Comparison of ENCODE assay signal across 8 cellular contexts in genomic region chr12:131829351-131829794, GRCh38. TPM values are rescaled to one million over a fixed set of nuclear protein-coding genes. Genes with fewer than 3 reads are reported as not detected.
DNase-seq lines count a peak whose midpoint lies in the region; ATAC-seq and TF ChIP-seq lines count a peak whose summit lies in the region.

No MANE protein-coding gene starts in this region.

- intact Hi-C loops in activated naive CD4-positive, alpha-beta T cell treated with anti-CD3 and anti-CD28 coated beads for 36 hours (cut with micrococcal nuclease) = no loop called here
- intact Hi-C loops in stomach (cut with DNase I; ENCODE audit: low total_unique reads) (no loop called here), thyroid gland (cut with DNase I) (no loop called here)

- H3K4me3 ChIP-seq in iPS-18a (ENCODE audit: low read length) (peak overlapping the region; percentile 73), stomach (peak overlapping the region; percentile 43 to 59 (median 54)), thyroid gland (replicated peaks in 1 of 3) (peak overlapping the region in 1 of 3 donors; percentile 30)

- H3K27ac ChIP-seq in iPS-18a (ENCODE audit: low read length) = no peak overlapping the region
- peak overlapping the region in 2 of 5 donors; percentile 46 to 76 for H3K27ac ChIP-seq in stomach
- H3K27ac ChIP-seq in thyroid gland = no peak overlapping the region

- CTCF ChIA-PET in activated naive CD4-positive, alpha-beta T cell treated with anti-CD3 and anti-CD28 coated beads for 36 hours (lab: Charles Lee) = no interaction called here

- H3K36me3 ChIP-seq in iPS-18a (ENCODE audit: control insufficient read depth, low read depth, low read length) = no peaks in the 10 kb centered on the region
- H3K36me3 ChIP-seq in stomach = no peaks in the 10 kb centered on the region
- H3K36me3 ChIP-seq in thyroid gland = no peaks in the 10 kb centered on the region

- H3K9me3 Mint-ChIP-seq in activated naive CD4-positive, alpha-beta T cell treated with anti-CD3 and anti-CD28 coated beads for 36 hours = no peaks in the 10 kb centered on the region
- no peaks in the 10 kb centered on the region for H3K9me3 Mint-ChIP-seq in activated naive CD8-positive, alpha-beta T cell treated with anti-CD3 and anti-CD28 coated beads for 36 hours

- H3K27me3 Mint-ChIP-seq in activated naive CD4-positive, alpha-beta T cell treated with anti-CD3 and anti-CD28 coated beads for 36 hours (ENCODE audit: low read depth) = peaks cover 47% of the 10 kb centered on the region
- peaks cover 68% of the 10 kb centered on the region for H3K27me3 Mint-ChIP-seq in activated naive CD8-positive, alpha-beta T cell treated with anti-CD3 and anti-CD28 coated beads for 36 hours

- H3K4me1 ChIP-seq in iPS-18a (ENCODE audit: control insufficient read depth, low read depth, low read length) (no peaks in the 10 kb centered on the region), stomach (peaks cover 35 to 55% (median 46%) of the 10 kb centered on the region in 4 donors), thyroid gland (peaks cover 19 to 35% of the 10 kb centered on the region in 2 donors)

- no peak for ATAC-seq in GM21786 (IDR thresholded peaks at IDR 0.05; ENCODE audit: unreplicated experiment)

- TF ChIP-seq EP300 in stomach (IDR thresholded peaks at IDR 0.05) = no peak

- peak overlapping the region; percentile 39 for H3K9ac ChIP-seq in iPS-18a (ENCODE audit: low read length)

- no peaks in the 10 kb centered on the region for H3K36me3 Mint-ChIP-seq in activated naive CD4-positive, alpha-beta T cell treated with anti-CD3 and anti-CD28 coated beads for 36 hours (ENCODE audit: low read depth)
- H3K36me3 Mint-ChIP-seq in activated naive CD8-positive, alpha-beta T cell treated with anti-CD3 and anti-CD28 coated beads for 36 hours = no peaks in the 10 kb centered on the region

- no peak overlapping the region for H3K27ac Mint-ChIP-seq in activated naive CD4-positive, alpha-beta T cell treated with anti-CD3 and anti-CD28 coated beads for 36 hours
- no peak overlapping the region for H3K27ac Mint-ChIP-seq in activated naive CD8-positive, alpha-beta T cell treated with anti-CD3 and anti-CD28 coated beads for 36 hours

- H3K27me3 ChIP-seq in iPS-18a (ENCODE audit: control insufficient read depth, insufficient read depth, low read length) = peaks cover 13% of the 10 kb centered on the region
- H3K27me3 ChIP-seq in stomach = peaks cover 13 to 94% (median 62%) of the 10 kb centered on the region in 3 donors
- H3K27me3 ChIP-seq in thyroid gland = peaks cover 10% of the 10 kb centered on the region

- no peak for DNase-seq in activated naive CD4-positive, alpha-beta T cell treated with anti-CD3 and anti-CD28 coated beads for 36 hours
- no peak for DNase-seq in activated naive CD4-positive, alpha-beta T cell treated with Interleukin-2 at 50 U/mL for 16 hours
- no peak for DNase-seq in activated naive CD8-positive, alpha-beta T cell treated with anti-CD3 and anti-CD28 coated beads for 36 hours
- DNase-seq in stomach (no peak), thyroid gland (no peak)
- DNase-seq in stimulated activated CD4-positive, alpha-beta T cell treated with anti-CD3 and anti-CD28 coated beads, Interleukin-4, amount 100 ng/mL, for 4 hours = no peak

- WGBS in stomach, 5 donors = 8 to 19% (median 8%) methylated on average over 16 to 28 of the region's 28 CpGs
- WGBS in thyroid gland, 2 donors = 17 to 60% methylated on average over 2 to 5 of the region's 28 CpGs

- TF ChIP-seq CTCF in stomach (IDR thresholded peaks at IDR 0.05) (no peak), thyroid gland (IDR thresholded peaks at IDR 0.05) (no peak)

- TF ChIP-seq POLR2A in stomach (IDR thresholded peaks at IDR 0.05) = no peak
- TF ChIP-seq POLR2A in thyroid gland (IDR thresholded peaks at IDR 0.05) = no peak

- H3K9me3 ChIP-seq in iPS-18a (ENCODE audit: control insufficient read depth, low read depth, low read length) (no peaks in the 10 kb centered on the region), stomach (no peaks in the 10 kb centered on the region), thyroid gland (no peaks in the 10 kb centered on the region)

- peak overlapping the region; percentile 45 for H3K4me3 Mint-ChIP-seq in activated naive CD4-positive, alpha-beta T cell treated with anti-CD3 and anti-CD28 coated beads for 36 hours
- peak overlapping the region; percentile 51 for H3K4me3 Mint-ChIP-seq in activated naive CD8-positive, alpha-beta T cell treated with anti-CD3 and anti-CD28 coated beads for 36 hours

- H3K4me1 Mint-ChIP-seq in activated naive CD4-positive, alpha-beta T cell treated with anti-CD3 and anti-CD28 coated beads for 36 hours (ENCODE audit: low read depth) = peaks cover 14% of the 10 kb centered on the region
- peaks cover 11% of the 10 kb centered on the region for H3K4me1 Mint-ChIP-seq in activated naive CD8-positive, alpha-beta T cell treated with anti-CD3 and anti-CD28 coated beads for 36 hours

RNA-seq across cellular contexts. Expression of gene MMP17, which starts 1.2 kb away (rescaled TPM):
- not detected for total RNA-seq in activated naive CD4-positive, alpha-beta T cell treated with anti-CD3 and anti-CD28 coated beads for 36 hours
- total RNA-seq in activated naive CD8-positive, alpha-beta T cell treated with anti-CD3 and anti-CD28 coated beads for 36 hours = under 1 TPM in 1 of 2 experiments, not detected in 1; 0.32 TPM
- total RNA-seq in stomach (1 to 10 TPM in 3 of 5 donors, not detected in 2; 1.8 to 3.1 (median 2.2) TPM), thyroid gland (10 to 100 TPM in 1 of 4 donors, 1 to 10 TPM in 2, under 1 TPM in 1; 0.38 to 10.1 (median 4.1) TPM)
- 1 to 10 TPM in 2 of 3 donors, under 1 TPM in 1; 0.46 to 2.7 (median 2.0) TPM for polyA plus RNA-seq in stomach
